Comparison of ENCODE assay signal across 1 cellular context in genomic region chr14:99480856-99481744, GRCh38.
A peak's percentile ranks its signal among the peaks of the same experiment; 100 is the strongest.
TF ChIP-seq lines count a peak whose summit lies in the region.

CCNK (plus strand) TSS chr14:99481409; CDS start chr14:99492678, 11,269 bp downstream.
SETD3 (minus strand) TSS chr14:99480859; CDS start chr14:99465805, 15,054 bp downstream.

TF ChIP-seq in GM12878, 131 proteins besides CTCF, POLR2A, EP300 and RAD21 (continued from another document and continues in another):
- TF ChIP-seq CUX1 (IDR thresholded peaks at IDR 0.05; ENCODE audit: insufficient replicate concordance, low read depth, low read length) (no peak), NR2C2 (IDR thresholded peaks at IDR 0.05; ENCODE audit: borderline replicate concordance, control insufficient read depth, insufficient read length, low read depth) (no peak), MYC (IDR thresholded peaks at IDR 0.05; ENCODE audit: insufficient read depth, insufficient read length, insufficient replicate concordance, low read length, severe bottlenecking) (no peak), ZNF592 (IDR thresholded peaks at IDR 0.05) (no peak), FOXM1 (IDR thresholded peaks at IDR 0.05; ENCODE audit: low read depth, low read length) (no peak), CREB1 (IDR thresholded peaks at IDR 0.05; ENCODE audit: low read depth) (peak; percentile 99), MEF2A (IDR thresholded peaks at IDR 0.05; ENCODE audit: insufficient read depth, low read depth, low read length) (no peak), ZSCAN29 (IDR thresholded peaks at IDR 0.05) (no peak), ZNF217 (IDR thresholded peaks at IDR 0.05) (no peak), NFXL1 (IDR thresholded peaks at IDR 0.05; ENCODE audit: borderline replicate concordance) (no peak), STAT3 (IDR thresholded peaks at IDR 0.05; ENCODE audit: low read depth, low read length) (no peak), E4F1 (IDR thresholded peaks at IDR 0.05; ENCODE audit: borderline replicate concordance, partially characterized antibody) (no peak), WRNIP1 (IDR thresholded peaks at IDR 0.05; ENCODE audit: borderline replicate concordance, low read depth, low read length) (no peak), HCFC1 (IDR thresholded peaks at IDR 0.05; ENCODE audit: low read length) (peak; percentile 73), YY1 (IDR thresholded peaks at IDR 0.05; ENCODE audit: low read depth, low read length) (peak; percentile 98), DPF2 (IDR thresholded peaks at IDR 0.05) (no peak), MEF2B (IDR thresholded peaks at IDR 0.05; ENCODE audit: partially characterized antibody, poor library complexity, severe bottlenecking) (no peak), BCL3 (IDR thresholded peaks at IDR 0.05; ENCODE audit: borderline replicate concordance, insufficient read depth, low read depth, low read length, poor library complexity, severe bottlenecking) (no peak), ZBED1 (IDR thresholded peaks at IDR 0.05; ENCODE audit: borderline replicate concordance) (0 out of 2 replicates have a peak, but pooled peaks have one; percentile 33), SP1 (IDR thresholded peaks at IDR 0.05; ENCODE audit: low read depth, low read length) (peak; percentile 95), IRF3 (IDR thresholded peaks at IDR 0.05) (peak; percentile 78; the same call in 1 of the 2 replicates), GABPA (IDR thresholded peaks at IDR 0.05; ENCODE audit: low read depth) (peak; percentile 85), E2F8 (IDR thresholded peaks at IDR 0.05; ENCODE audit: low read depth, partially characterized antibody) (peak; percentile 51), ZBTB4 (CRISPR knock-in tag; IDR thresholded peaks at IDR 0.05) (no peak), TCF7 (IDR thresholded peaks at IDR 0.05; ENCODE audit: borderline replicate concordance) (no peak), HDGF (IDR thresholded peaks at IDR 0.05) (peak; percentile 96), PBX3 (IDR thresholded peaks at IDR 0.05; ENCODE audit: insufficient replicate concordance, low read depth, low read length) (peak; percentile 81)
